ENCODE assay signal across 1 cellular context in genomic region chr22:46936378-46936916, GRCh38.
TF ChIP-seq lines count a peak whose summit lies in the region.

No MANE protein-coding gene starts in this region.

TF ChIP-seq in Ishikawa, 13 proteins besides CTCF, POLR2A, EP300 and RAD21 (continued from another document):
- TF ChIP-seq EGR1 (IDR thresholded peaks at IDR 0.05) (no peak), TCF12 (IDR thresholded peaks at IDR 0.05; ENCODE audit: low read depth) (peak; percentile 44; the same call in 1 of the 2 replicates), USF1 (IDR thresholded peaks at IDR 0.05) (no peak), CREB1 (IDR thresholded peaks at IDR 0.05; ENCODE audit: low read depth) (no peak), CEBPB (IDR thresholded peaks at IDR 0.05) (peak; percentile 19; the same call in 1 of the 2 replicates)
